8 cellular contexts compared by ENCODE assay signal in genomic region chr2:45649457-45649854, GRCh38.
DNase-seq lines count a peak whose midpoint lies in the region; ATAC-seq and TF ChIP-seq lines count a peak whose summit lies in the region.

No MANE protein-coding gene starts in this region.

- H3K27ac ChIP-seq in DND-41 (ENCODE audit: low read length): no peak overlapping the region; the same call in 1 of the 2 replicates
- H3K27ac ChIP-seq in coronary artery: peak overlapping the region; percentile 99
- peak overlapping the region; percentile 99 for H3K27ac ChIP-seq in muscle layer of colon (ENCODE audit: low read depth, low read length)

- H4K20me1 ChIP-seq in DND-41 (ENCODE audit: insufficient read depth, low read length): peaks cover 13% of the 10 kb centered on the region; the same call in 1 of the 2 replicates

- peak overlapping the region; percentile 77 for H3K9ac ChIP-seq in DND-41 (ENCODE audit: low read depth, low read length)
- peak overlapping the region; percentile 99 for H3K9ac ChIP-seq in muscle layer of colon (ENCODE audit: low read length)

- ATAC-seq in DND-41 (ENCODE audit: insufficient read depth, low read depth) (no peak), GM18868 (IDR thresholded peaks at IDR 0.05; ENCODE audit: unreplicated experiment) (no peak), HG02571 (IDR thresholded peaks at IDR 0.05; ENCODE audit: unreplicated experiment) (no peak)

- H3K27me3 ChIP-seq in DND-41 (ENCODE audit: insufficient read depth, low read length, poor library complexity) (no peaks in the 10 kb centered on the region), muscle layer of colon (ENCODE audit: control insufficient read depth in 1 of 2, insufficient read depth in 2 of 2, low read length in 2 of 2) (no peaks in the 10 kb centered on the region)

- H3K9me3 ChIP-seq in DND-41 (ENCODE audit: insufficient read depth, low read length, severe bottlenecking) (no peaks in the 10 kb centered on the region), muscle layer of colon (ENCODE audit: low read length) (no peaks in the 10 kb centered on the region)

- H3K79me2 ChIP-seq in DND-41 (ENCODE audit: insufficient read depth, low read length): peaks cover 28% of the 10 kb centered on the region

- peak overlapping the region; percentile 85 for H2AFZ ChIP-seq in DND-41 (ENCODE audit: low read depth, low read length)

- peaks cover 41% of the 10 kb centered on the region for H3K4me1 ChIP-seq in DND-41 (ENCODE audit: insufficient read depth, low read length)
- peaks cover 38% of the 10 kb centered on the region for H3K4me1 ChIP-seq in muscle layer of colon (ENCODE audit: insufficient read depth, low read length)

- TF ChIP-seq CTCF in DND-41 (IDR thresholded peaks at IDR 0.05; ENCODE audit: borderline replicate concordance, extremely low read depth, low read length, poor library complexity, severe bottlenecking) (no peak), coronary artery (IDR thresholded peaks at IDR 0.05) (no peak)

- H3K4me3 ChIP-seq in DND-41 (ENCODE audit: low read depth in 1 of 2, low read length in 2 of 2): peak overlapping the region; percentile 71 to 88; a peak in 3 of 4 replicates
- H3K4me3 ChIP-seq in coronary artery: peak overlapping the region; percentile 89
- H3K4me3 ChIP-seq in muscle layer of colon (ENCODE audit: low read depth in 1 of 2, low read length in 2 of 2): peak overlapping the region; percentile 87 to 94

- H3K4me2 ChIP-seq in DND-41 (ENCODE audit: insufficient read depth, low read length): peak overlapping the region; percentile 88

- no peak for DNase-seq in DND-41
- DNase-seq in NCI-H748 (lab: John Stamatoyannopoulos, UW; ENCODE audit: unreplicated experiment): peak; percentile 35
- DNase-seq in coronary artery (ENCODE audit: low spot score): no peak
- DNase-seq in RKO (ENCODE audit: low spot score): no peak
- DNase-seq in NCI-H146 treated with DMSO at 0.1 percent for 48 hours (lab: John Stamatoyannopoulos, UW; ENCODE audit: unreplicated experiment): no peak

- H3K36me3 ChIP-seq in DND-41 (ENCODE audit: insufficient read depth, low read length) (no peaks in the 10 kb centered on the region; the same call in 1 of the 2 replicates), muscle layer of colon (ENCODE audit: insufficient read depth, low read length) (no peaks in the 10 kb centered on the region)
